In genomic region chr9:120730661-120731514, GRCh38 we compare ENCODE assay signal across 9 cellular contexts. TPM values are rescaled to one million over a fixed set of nuclear protein-coding genes. Genes with fewer than 3 reads are reported as not detected.
DNase-seq lines count a peak whose midpoint lies in the region; ATAC-seq lines count a peak whose summit lies in the region.
"Had no signal": no experiment of that assay in that cellular context is flagged by ENCODE, and none has a peak within 500 bp of the region (broad histone marks: within the 10 kb centered on the region; RNA-seq: fewer than 3 reads in every experiment).

No MANE protein-coding gene starts in this region.

- H3K4me1 ChIP-seq in neuronal stem cell (ENCODE audit: control insufficient read depth in 2 of 2, insufficient read depth in 1 of 2, low read depth in 1 of 2, low read length in 2 of 2) = peaks cover 10 to 17% of the 10 kb centered on the region in 2 donors

- H2BK15ac ChIP-seq in neuronal stem cell (ENCODE audit: low read length) = no peak overlapping the region

- no peak overlapping the region for H2BK120ac ChIP-seq in neuronal stem cell (ENCODE audit: low read depth, low read length)

- no peak overlapping the region for H2AFZ ChIP-seq in neuronal stem cell (ENCODE audit: low read length)

- H4K91ac ChIP-seq in neuronal stem cell (ENCODE audit: low read depth, low read length, poor library complexity) = no peak overlapping the region

- no peak overlapping the region for H2AK5ac ChIP-seq in neuronal stem cell (ENCODE audit: low read depth, low read length)

- H3K4me3 ChIP-seq in neuronal stem cell (ENCODE audit: low read length in 2 of 2) = no peak overlapping the region

- peak overlapping the region; percentile 60 for H3K27ac ChIP-seq in neuronal stem cell (replicated peaks; ENCODE audit: low read length)

- no peak overlapping the region for H4K8ac ChIP-seq in neuronal stem cell (ENCODE audit: low read depth, low read length)

- H3K79me1 ChIP-seq in neuronal stem cell (ENCODE audit: low read depth, low read length) = no peaks in the 10 kb centered on the region

- no peak overlapping the region for H2BK5ac ChIP-seq in neuronal stem cell (ENCODE audit: low read length)

- H3K23ac ChIP-seq in neuronal stem cell (ENCODE audit: low read depth, low read length, poor library complexity) = no peak overlapping the region

- DNase-seq in EL (peak; percentile 93), NCI-H82 treated with DMSO at 0.1 percent for 48 hours (lab: John Stamatoyannopoulos, UW; ENCODE audit: unreplicated experiment) (peak; percentile 68), neuronal stem cell (ENCODE audit: low spot score) (peak; percentile 44), NCI-H1092 treated with DMSO at 0.1 percent for 48 hours (lab: John Stamatoyannopoulos, UW) (no peak), DMS153 treated with DMSO at 0.1 percent for 48 hours (lab: John Stamatoyannopoulos, UW; ENCODE audit: unreplicated experiment) (no peak)
- no peak for DNase-seq in activated naive CD4-positive, alpha-beta T cell (lab: John Stamatoyannopoulos, UW)
- DNase-seq: MV-4-11 had no signal

- no peak overlapping the region for H3K4ac ChIP-seq in neuronal stem cell (ENCODE audit: low read length)

- no peaks in the 10 kb centered on the region for H3K27me3 ChIP-seq in neuronal stem cell (ENCODE audit: control insufficient read depth in 3 of 3, insufficient read depth in 3 of 3, low read depth in 1 of 3, low read length in 3 of 3)

- H3K4me2 ChIP-seq in neuronal stem cell (ENCODE audit: insufficient read depth, low read length, poor library complexity, severe bottlenecking) = no peak overlapping the region

- ATAC-seq in esophagus mucosa (peak; percentile 37), HG02759 (IDR thresholded peaks at IDR 0.05; ENCODE audit: unreplicated experiment) (no peak)

- H3K9me3 ChIP-seq in neuronal stem cell (replicated peaks in 1 of 2; ENCODE audit: control insufficient read depth in 2 of 2, insufficient read depth in 1 of 2, low read depth in 1 of 2, low read length in 2 of 2) = no peaks in the 10 kb centered on the region

- H3K18ac ChIP-seq in neuronal stem cell (ENCODE audit: low read length) = peak overlapping the region; percentile 16

- H3K14ac ChIP-seq in neuronal stem cell (ENCODE audit: low read length) = no peak overlapping the region

- H3K9ac ChIP-seq in neuronal stem cell (ENCODE audit: low read depth, low read length, poor library complexity) = no peak overlapping the region

- no peak overlapping the region for H2BK12ac ChIP-seq in neuronal stem cell (ENCODE audit: low read length)

- H3K36me3 ChIP-seq in neuronal stem cell (replicated peaks in 1 of 2; ENCODE audit: control insufficient read depth in 2 of 2, insufficient read depth in 2 of 2, low read length in 2 of 2) = no peaks in the 10 kb centered on the region

- no CpG with 5 or more reads among the region's 7 CpGs for WGBS in neuronal stem cell (ENCODE audit: extremely low coverage in 2 of 2, insufficient read length in 2 of 2, insufficient replicate concordance in 1 of 2), 2 donors

RNA-seq across cellular contexts. Expression of gene MEGF9, which starts 16.6 kb away (rescaled TPM):
- total RNA-seq in esophagus mucosa = 9.8 TPM
- 6.0 TPM for polyA plus RNA-seq in neuronal stem cell (2013, experiment 1 of 2)
- 5.9 TPM for polyA plus RNA-seq in neuronal stem cell (2013, experiment 2 of 2)

Comparison
In these comparisons a context has a peak if more than half of its experiments do, and no peak if none do; other contexts are left out.
1. DNase-seq: peak in EL (single experiment), NCI-H82 treated with DMSO at 0.1 percent for 48 hours (single experiment) and neuronal stem cell (single experiment); none in NCI-H1092 treated with DMSO at 0.1 percent for 48 hours (single experiment), activated naive CD4-positive, alpha-beta T cell (0 of 4) and DMS153 treated with DMSO at 0.1 percent for 48 hours (single experiment).